ENCODE assay signal across 8 cellular contexts in genomic region chr19:51417107-51417806, GRCh38. TPM values are rescaled to one million over a fixed set of nuclear protein-coding genes. Genes with fewer than 3 reads are reported as not detected.
DNase-seq lines count a peak whose midpoint lies in the region; ATAC-seq and TF ChIP-seq lines count a peak whose summit lies in the region.

Gene SIGLEC10 (minus strand): TSS chr19:51417642. CDS start chr19:51417581, 61 bp downstream.

- peak; percentile 66 for ATAC-seq in GM19351 (IDR thresholded peaks at IDR 0.05; ENCODE audit: unreplicated experiment)

- TF ChIP-seq CTCF in CD14-positive monocyte (IDR thresholded peaks at IDR 0.05) = no peak
- no peak for TF ChIP-seq CTCF in hepatocyte (IDR thresholded peaks at IDR 0.05; ENCODE audit: poor library complexity)

- H3K27ac Mint-ChIP-seq in CD14-positive monocyte (peak within 1 kb of the TSS; percentile 94 to 97 (median 95)), IgD-negative memory B cell (peak within 1 kb of the TSS; percentile 88 to 99 (median 97))
- peak within 1 kb of the TSS; percentile 41 for H3K27ac Mint-ChIP-seq in activated naive CD8-positive, alpha-beta T cell

- no peak for TF ChIP-seq POLR2A in erythroblast (IDR thresholded peaks at IDR 0.05; ENCODE audit: low read length)

- no peaks in the 10 kb centered on the region for H3K36me3 ChIP-seq in hepatocyte (replicated peaks; ENCODE audit: insufficient read depth, low read depth)

- no peaks in the 10 kb centered on the region for H3K9me3 ChIP-seq in hepatocyte (ENCODE audit: low read depth)

- peak; percentile 89 for DNase-seq in CD14-positive monocyte (ENCODE audit: low spot score)
- DNase-seq in stimulated activated CD4-positive, alpha-beta T cell treated with anti-CD3 and anti-CD28 coated beads, Interleukin-2, amount 100 ng/mL, for 24 hours = peak; percentile 43 to 61
- no peak for DNase-seq in erythroblast (lab: John Stamatoyannopoulos, UW)
- no peak for DNase-seq in hepatic stellate cell (ENCODE audit: low spot score)
- no peak for DNase-seq in hepatocyte (ENCODE audit: low spot score)

- peaks cover 0 to 10% (median 1%) of the 10 kb centered on the region in 7 donors for H3K9me3 Mint-ChIP-seq in CD14-positive monocyte
- no peaks in the 10 kb centered on the region for H3K9me3 Mint-ChIP-seq in IgD-negative memory B cell
- no peaks in the 10 kb centered on the region for H3K9me3 Mint-ChIP-seq in activated naive CD8-positive, alpha-beta T cell (ENCODE audit: low read depth)

- H3K79me2 ChIP-seq in hepatocyte = no peaks in the 10 kb centered on the region

- no peaks in the 10 kb centered on the region for H3K9me2 ChIP-seq in hepatocyte (replicated peaks; ENCODE audit: insufficient read depth)

- no peak within 1 kb of the TSS for H2AFZ ChIP-seq in hepatocyte

- H3K4me3 ChIP-seq in hepatocyte = no peak within 1 kb of the TSS

- WGBS in hepatocyte (ENCODE audit: low lambda C conversion rate, missing lambda C conversion rate) = 77% methylated on average over 21 of the region's 21 CpGs

- no peaks in the 10 kb centered on the region for H4K20me1 ChIP-seq in hepatocyte (ENCODE audit: insufficient read depth, poor library complexity, severe bottlenecking)

- intact Hi-C loops in CD14-positive monocyte (cut with micrococcal nuclease) = no loop called here

- H3K27me3 ChIP-seq in hepatocyte = no peaks in the 10 kb centered on the region

- no peaks in the 10 kb centered on the region for H3K4me1 ChIP-seq in hepatocyte (ENCODE audit: insufficient read depth)

- no peak within 1 kb of the TSS for H3K27ac ChIP-seq in hepatocyte

- H3K4me3 Mint-ChIP-seq in CD14-positive monocyte = peak within 1 kb of the TSS; percentile 77 to 93
- peak within 1 kb of the TSS; percentile 92 to 100 (median 96) for H3K4me3 Mint-ChIP-seq in IgD-negative memory B cell
- no peak within 1 kb of the TSS for H3K4me3 Mint-ChIP-seq in activated naive CD8-positive, alpha-beta T cell

- H3K4me2 ChIP-seq in hepatocyte = no peak within 1 kb of the TSS

- H3K4me1 Mint-ChIP-seq in CD14-positive monocyte (peaks cover 41% of the 10 kb centered on the region), IgD-negative memory B cell (peaks cover 11 to 27% (median 16%) of the 10 kb centered on the region in 3 donors)
- peaks cover 12% of the 10 kb centered on the region for H3K4me1 Mint-ChIP-seq in activated naive CD8-positive, alpha-beta T cell (ENCODE audit: low read depth)

- H3K27me3 Mint-ChIP-seq in CD14-positive monocyte (ENCODE audit: low read depth in 3 of 3) = peaks cover 9 to 19% (median 15%) of the 10 kb centered on the region in 3 donors
- H3K27me3 Mint-ChIP-seq in IgD-negative memory B cell = no peaks in the 10 kb centered on the region
- peaks cover 5% of the 10 kb centered on the region for H3K27me3 Mint-ChIP-seq in activated naive CD8-positive, alpha-beta T cell

- H3K36me3 Mint-ChIP-seq in CD14-positive monocyte (peaks cover 20 to 35% of the 10 kb centered on the region in 2 donors), IgD-negative memory B cell (no peaks in the 10 kb centered on the region)
- no peaks in the 10 kb centered on the region for H3K36me3 Mint-ChIP-seq in activated naive CD8-positive, alpha-beta T cell

RNA-seq across cellular contexts. Expression of gene SIGLEC10, which starts in this region (rescaled TPM):
- polyA plus RNA-seq in CD14-positive monocyte = 10 to 100 TPM; 16.6 to 64.9 TPM
- polyA plus RNA-seq in IgD-negative memory B cell = 83.2 TPM
- total RNA-seq in hepatocyte = 1.0 and 1.6 TPM in 2 replicates
- polyA plus RNA-seq in hepatocyte = 0.84 TPM in 1 of 2 replicates, not detected in the other

Comparison
In these comparisons a context has a peak if more than half of its experiments do, and no peak if none do; other contexts are left out.
1. DNase-seq: peak in CD14-positive monocyte (single experiment) and stimulated activated CD4-positive, alpha-beta T cell treated with anti-CD3 and anti-CD28 coated beads, Interleukin-2, amount 100 ng/mL, for 24 hours (2 of 2); none in erythroblast (0 of 2), hepatic stellate cell (single experiment) and hepatocyte (single experiment).
2. H3K27ac Mint-ChIP-seq: peak in every context shown above with its lines; median percentile 97 in IgD-negative memory B cell; 95 in CD14-positive monocyte; 41 in activated naive CD8-positive, alpha-beta T cell.